ENCODE assay signal across 10 cellular contexts in genomic region chrX:147637190-147637589, GRCh38.
"Had no signal": no experiment of that assay in that cellular context is flagged by ENCODE, and none has a peak within 500 bp of the region (broad histone marks: within the 10 kb centered on the region; RNA-seq: fewer than 3 reads in every experiment).

No MANE protein-coding gene starts in this region.

- H3K9ac ChIP-seq: GM23248 had no signal

- H3K27ac ChIP-seq: GM23248 had no signal

- ATAC-seq: GM23338, HCT116 had no signal

- H3K4me3 Mint-ChIP-seq: GM23338, H9, HFFc6 had no signal

- H3K4me1 ChIP-seq: HAP-1 had no signal

- H3K27ac Mint-ChIP-seq: GM23338, H9, HFFc6 had no signal

- H3K9me3 Mint-ChIP-seq: HFFc6 had no signal

- H3K36me3 ChIP-seq: HAP-1 had no signal

- H3K4me3 ChIP-seq: GM23248, GM23338, HAP-1 had no signal

- H3K9me3 ChIP-seq: HAP-1 had no signal

- FAIRE-seq: H54 had no signal

- DNase-seq: GM23248, GOT3, H7, H9, HCEC 1CT, HFFc6 had no signal
